Comparison of ENCODE assay signal across 8 cellular contexts in the genomic region with DNA sequence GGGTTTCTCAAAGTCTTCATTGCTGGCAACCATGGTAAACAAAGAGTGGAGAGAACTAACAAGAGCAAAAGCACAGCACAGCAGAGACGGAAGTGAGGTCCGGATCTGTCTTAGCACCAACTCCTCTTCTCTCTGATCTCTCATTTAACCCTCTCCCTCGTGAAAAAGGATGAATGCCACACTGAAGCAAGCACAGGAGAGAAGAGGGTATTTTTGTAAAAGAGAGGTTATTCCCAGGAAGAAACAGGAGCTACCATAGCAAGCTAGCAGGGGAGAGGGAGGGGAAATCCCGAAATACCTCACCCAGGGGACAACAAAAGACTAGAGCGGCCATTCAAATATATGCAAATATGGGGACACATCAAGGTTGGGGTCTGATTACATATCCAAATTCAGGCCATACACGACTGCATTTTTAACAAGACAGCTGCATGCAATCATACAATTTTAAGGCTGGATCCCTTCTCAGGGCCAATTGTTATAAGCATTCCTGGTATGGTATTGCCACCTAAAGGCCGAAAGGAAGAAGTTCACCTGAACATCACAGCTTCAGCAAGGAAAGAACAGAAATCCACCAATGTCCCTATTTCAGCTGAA. TPM values are rescaled to one million over a fixed set of nuclear protein-coding genes. Genes with fewer than 3 reads are reported as not detected.
A peak's percentile ranks its signal among the peaks of the same experiment; 100 is the strongest.
DNase-seq lines count a peak whose midpoint lies in the region; ATAC-seq, FAIRE-seq and TF ChIP-seq lines count a peak whose summit lies in the region.

No MANE protein-coding gene starts in this region.

- CTCF ChIA-PET in GM12878 (lab: Yijun Ruan, JAX): interaction anchor here (0.5 to 6.0 kb wide), 39 partner anchors 11 to 669 kb away, joined by 3 to 104 read pairs (median 4); no protein-coding TSS in a partner anchor

- H3K79me2 ChIP-seq in GM12878 (ENCODE audit: control insufficient read depth, insufficient read depth, low read length): no peaks in the 10 kb centered on the region

- intact Hi-C loops in GM12878 (cut with micrococcal nuclease; ENCODE audit: unreplicated experiment): loop anchor here (1.0 to 5.0 kb wide), 7 partner anchors 86 to 1062 kb away; a partner anchor contains a TSS

- peak overlapping the region; percentile 1; the same call in 1 of the 2 replicates for H2AFZ ChIP-seq in GM12878 (ENCODE audit: control insufficient read depth, low read depth, low read length)

- peaks cover 20% of the 10 kb centered on the region for H3K4me1 ChIP-seq in GM12878 (ENCODE audit: control insufficient read depth, insufficient read depth, low read length)

- H3K27ac Mint-ChIP-seq in type B pancreatic cell: peak overlapping the region; percentile 43

- no peaks in the 10 kb centered on the region for H3K36me3 ChIP-seq in GM12878 (ENCODE audit: control insufficient read depth in 2 of 2, insufficient read depth in 2 of 2, low read length in 1 of 2)

- in situ Hi-C loops in GM12878 (cut with MboI): loop anchor here (10.0 kb wide), 3 partner anchors 200 to 660 kb away; a partner anchor contains a TSS

- TF ChIP-seq POLR2A in GM12878 (IDR thresholded peaks at IDR 0.05; ENCODE audit: low read depth, low read length): no peak

- peak; percentile 86 for FAIRE-seq in GM12878 (lab: Jason Lieb, UNC)

- no peak overlapping the region for H3K4me2 ChIP-seq in GM12878 (ENCODE audit: control insufficient read depth, insufficient read depth)

- TF ChIP-seq EP300 in GM12878 (IDR thresholded peaks at IDR 0.05; ENCODE audit: borderline replicate concordance in 1 of 2, control insufficient read depth in 1 of 2, low read depth in 2 of 2, low read length in 2 of 2): no peak

- no peaks in the 10 kb centered on the region for H3K36me3 Mint-ChIP-seq in type B pancreatic cell

- BruUV-seq in GM12878 (replicated peaks; lab: Mats Ljungman, UMichigan): no TSS peak

- H3K4me3 ChIP-seq in GM12878: no peak overlapping the region

- no peaks in the 10 kb centered on the region for H4K20me1 ChIP-seq in GM12878 (ENCODE audit: control insufficient read depth, insufficient read depth)

- POLR2A ChIA-PET in GM12878 (lab: Charles Lee): interaction anchor here (1.0 to 1.5 kb wide), 2 partner anchors 86 to 120 kb away, joined by 3 to 4 read pairs; no protein-coding TSS in a partner anchor

- peaks cover 8% of the 10 kb centered on the region for H3K4me1 Mint-ChIP-seq in type B pancreatic cell (ENCODE audit: unreplicated experiment)

- 13% methylated on average over 7 of the region's 7 CpGs for WGBS in GM12878 (ENCODE audit: insufficient coverage, insufficient replicate concordance, low lambda C conversion rate, missing lambda C conversion rate)

- H3K4me3 Mint-ChIP-seq in type B pancreatic cell: no peak overlapping the region

- TF ChIP-seq CTCF in GM12878 (IDR thresholded peaks at IDR 0.05 in 2 of 3, conservative IDR thresholded peaks at IDR 0.05 in 1 of 3; ENCODE audit: control insufficient read depth in 2 of 3, extremely low read depth in 1 of 3, insufficient read depth in 1 of 3, low read depth in 3 of 3, low read length in 3 of 3): peak; percentile 72 to 85 (median 72)
- peak; percentile 84 for TF ChIP-seq CTCF in type B pancreatic cell (conservative IDR thresholded peaks at IDR 0.05)

- ATAC-seq in GM19351 (IDR thresholded peaks at IDR 0.05; ENCODE audit: unreplicated experiment) (peak; percentile 60), HG03457 (IDR thresholded peaks at IDR 0.05; ENCODE audit: unreplicated experiment) (peak; percentile 58), GM12878 (peak; percentile 89)

- peak; percentile 96 for TF ChIP-seq RAD21 in GM12878 (IDR thresholded peaks at IDR 0.05; ENCODE audit: insufficient read depth, low read depth, low read length)

- peak overlapping the region; percentile 35 for H3K27ac ChIP-seq in GM12878 (ENCODE audit: control insufficient read depth, insufficient read depth)

- H3K9me3 Mint-ChIP-seq in type B pancreatic cell: peaks cover 4% of the 10 kb centered on the region

- peak; percentile 2 to 7 for DNase-seq in SHP77 (lab: John Stamatoyannopoulos, UW)
- no peak for DNase-seq in SHP77 treated with DMSO at 0.1 percent for 48 hours (lab: John Stamatoyannopoulos, UW)
- peak; percentile 93 for DNase-seq in NCI-H526 treated with DMSO at 0.1 percent for 48 hours (lab: John Stamatoyannopoulos, UW)
- DNase-seq in GM12878 (ENCODE audit: low read depth, low spot score): no peak
- DNase-seq in kidney tubule cell (ENCODE audit: low spot score): peak; percentile 62
- DNase-seq in type B pancreatic cell (ENCODE audit: extremely low spot score, unreplicated experiment): no peak

- H3K27me3 ChIP-seq in GM12878 (replicated peaks in 1 of 2; ENCODE audit: control insufficient read depth in 2 of 2, insufficient read depth in 2 of 2, low read length in 1 of 2): no peaks in the 10 kb centered on the region; a peak in 1 of 4 replicates

- H3K27me3 Mint-ChIP-seq in type B pancreatic cell: no peaks in the 10 kb centered on the region

- RAD21 ChIA-PET in GM12878 (lab: Charles Lee; ENCODE audit: unreplicated experiment): interaction anchor here (0.7 to 5.4 kb wide), 26 partner anchors 11 to 666 kb away, joined by 3 to 73 read pairs (median 4); a partner anchor contains a TSS

- SMC1A ChIA-PET in GM12878 (lab: Charles Lee; ENCODE audit: uncharacterized antibody, unreplicated experiment): interaction anchor here (0.7 to 6.8 kb wide), 25 partner anchors 10 to 666 kb away, joined by 3 to 100 read pairs (median 4); no protein-coding TSS in a partner anchor

- H3K9ac ChIP-seq in GM12878 (ENCODE audit: control insufficient read depth, insufficient read depth, low read length): no peak overlapping the region

- H3K9me3 ChIP-seq in GM12878 (replicated peaks; ENCODE audit: control insufficient read depth, insufficient read depth, low read length): no peaks in the 10 kb centered on the region; the same call in 2 of the 3 replicates

TF ChIP-seq in GM12878, 131 proteins besides CTCF, POLR2A, EP300 and RAD21 (continues in another document):
- TF ChIP-seq MTA2 (IDR thresholded peaks at IDR 0.05; ENCODE audit: low read depth): no peak
- peak; percentile 46; the same call in 1 of the 2 replicates for TF ChIP-seq ATF7 (IDR thresholded peaks at IDR 0.05; ENCODE audit: low read depth)
- TF ChIP-seq, protein P1, sequence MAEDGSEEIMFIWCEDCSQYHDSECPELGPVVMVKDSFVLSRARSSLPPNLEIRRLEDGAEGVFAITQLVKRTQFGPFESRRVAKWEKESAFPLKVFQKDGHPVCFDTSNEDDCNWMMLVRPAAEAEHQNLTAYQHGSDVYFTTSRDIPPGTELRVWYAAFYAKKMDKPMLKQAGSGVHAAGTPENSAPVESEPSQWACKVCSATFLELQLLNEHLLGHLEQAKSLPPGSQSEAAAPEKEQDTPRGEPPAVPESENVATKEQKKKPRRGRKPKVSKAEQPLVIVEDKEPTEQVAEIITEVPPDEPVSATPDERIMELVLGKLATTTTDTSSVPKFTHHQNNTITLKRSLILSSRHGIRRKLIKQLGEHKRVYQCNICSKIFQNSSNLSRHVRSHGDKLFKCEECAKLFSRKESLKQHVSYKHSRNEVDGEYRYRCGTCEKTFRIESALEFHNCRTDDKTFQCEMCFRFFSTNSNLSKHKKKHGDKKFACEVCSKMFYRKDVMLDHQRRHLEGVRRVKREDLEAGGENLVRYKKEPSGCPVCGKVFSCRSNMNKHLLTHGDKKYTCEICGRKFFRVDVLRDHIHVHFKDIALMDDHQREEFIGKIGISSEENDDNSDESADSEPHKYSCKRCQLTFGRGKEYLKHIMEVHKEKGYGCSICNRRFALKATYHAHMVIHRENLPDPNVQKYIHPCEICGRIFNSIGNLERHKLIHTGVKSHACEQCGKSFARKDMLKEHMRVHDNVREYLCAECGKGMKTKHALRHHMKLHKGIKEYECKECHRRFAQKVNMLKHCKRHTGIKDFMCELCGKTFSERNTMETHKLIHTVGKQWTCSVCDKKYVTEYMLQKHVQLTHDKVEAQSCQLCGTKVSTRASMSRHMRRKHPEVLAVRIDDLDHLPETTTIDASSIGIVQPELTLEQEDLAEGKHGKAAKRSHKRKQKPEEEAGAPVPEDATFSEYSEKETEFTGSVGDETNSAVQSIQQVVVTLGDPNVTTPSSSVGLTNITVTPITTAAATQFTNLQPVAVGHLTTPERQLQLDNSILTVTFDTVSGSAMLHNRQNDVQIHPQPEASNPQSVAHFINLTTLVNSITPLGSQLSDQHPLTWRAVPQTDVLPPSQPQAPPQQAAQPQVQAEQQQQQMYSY (CRISPR knock-in tag; IDR thresholded peaks at IDR 0.05): no peak
- 0 out of 2 replicates have a peak, but pooled peaks have one; percentile 33 for TF ChIP-seq FOXM1 (IDR thresholded peaks at IDR 0.05; ENCODE audit: low read depth, low read length)
- TF ChIP-seq IKZF2 (IDR thresholded peaks at IDR 0.05): 0 out of 4 replicates have a peak, but pooled peaks of 1 of the 2 experiments have one; percentile 37
- TF ChIP-seq IKZF1 (conservative IDR thresholded peaks at IDR 0.05): 0 out of 2 replicates have a peak, but pooled peaks have one; percentile 13
- TF ChIP-seq, protein P2, sequence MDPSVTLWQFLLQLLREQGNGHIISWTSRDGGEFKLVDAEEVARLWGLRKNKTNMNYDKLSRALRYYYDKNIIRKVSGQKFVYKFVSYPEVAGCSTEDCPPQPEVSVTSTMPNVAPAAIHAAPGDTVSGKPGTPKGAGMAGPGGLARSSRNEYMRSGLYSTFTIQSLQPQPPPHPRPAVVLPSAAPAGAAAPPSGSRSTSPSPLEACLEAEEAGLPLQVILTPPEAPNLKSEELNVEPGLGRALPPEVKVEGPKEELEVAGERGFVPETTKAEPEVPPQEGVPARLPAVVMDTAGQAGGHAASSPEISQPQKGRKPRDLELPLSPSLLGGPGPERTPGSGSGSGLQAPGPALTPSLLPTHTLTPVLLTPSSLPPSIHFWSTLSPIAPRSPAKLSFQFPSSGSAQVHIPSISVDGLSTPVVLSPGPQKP (IDR thresholded peaks at IDR 0.05; ENCODE audit: low read depth, low read length): no peak

RNA-seq across cellular contexts. Expression of a gene that starts 46.6 kb away (rescaled TPM):
- total RNA-seq in GM12878 (2013; cell fraction: nucleolus; rRNA removed): not detected in 2 replicates
- not detected in 2 replicates for total RNA-seq in GM12878 (2014; rRNA removed)
- total RNA-seq in GM12878 (2014; rRNA removed; fragmentation: Illumina TruSeq; extraction: Trizol): not detected in 2 replicates
- total RNA-seq in GM12878 (2021): 0.11 and 0.21 TPM in 2 replicates
- polyA plus RNA-seq in GM12878 (2011; ENCODE audit: low read depth): not detected
- polyA plus RNA-seq in GM12878 (2011; rRNA removed): not detected in 2 replicates
- polyA plus RNA-seq in GM12878 (2011; cell fraction: cytosol; rRNA removed): not detected in 2 replicates
- not detected in 2 replicates for polyA plus RNA-seq in GM12878 (2011; cell fraction: nucleus; rRNA removed)
- not detected in 2 replicates for polyA plus RNA-seq in GM12878 (2012)
- 0.04 and 0.21 TPM in 2 replicates for polyA plus RNA-seq in GM12878 (2014; fragmentation: Illumina TruSeq; extraction: Trizol)
- not detected for polyA plus RNA-seq in GM12878 (2014; fragmentation: Nextera tagmentation; extraction: Ambion mirVana)
- polyA plus RNA-seq in GM12878 (2014; rRNA removed): 0.05 TPM in 1 of 2 replicates, not detected in the other
- under 1 TPM in 1 of 2 experiments, not detected in 1; 0.18 TPM for polyA plus RNA-seq in GM12878 (2016; fragmentation: Nextera tagmentation; extraction: Ambion mirVana)
- polyA minus RNA-seq in GM12878 (2011; rRNA and poly(A)+ RNA removed): 0.10 TPM in 1 of 2 replicates, not detected in the other
- polyA minus RNA-seq in GM12878 (2011; cell fraction: cytosol; rRNA and poly(A)+ RNA removed): not detected in 2 replicates
- not detected in 2 replicates for polyA minus RNA-seq in GM12878 (2011; cell fraction: nucleus; rRNA and poly(A)+ RNA removed)
- total RNA-seq in type B pancreatic cell (ENCODE audit: low replicate concordance): not detected in 2 replicates

Comparison
In these comparisons a context has a peak if more than half of its experiments do, and no peak if none do; other contexts are left out.
1. DNase-seq: peak in SHP77 (2 of 2), NCI-H526 treated with DMSO at 0.1 percent for 48 hours (single experiment) and kidney tubule cell (single experiment); none in SHP77 treated with DMSO at 0.1 percent for 48 hours (single experiment), GM12878 (single experiment) and type B pancreatic cell (single experiment).
2. Peak in every context shown above with its lines, with median percentiles within 50 percentile points of each other: ATAC-seq.